ENCODE assay signal across 8 cellular contexts in the genomic region with DNA sequence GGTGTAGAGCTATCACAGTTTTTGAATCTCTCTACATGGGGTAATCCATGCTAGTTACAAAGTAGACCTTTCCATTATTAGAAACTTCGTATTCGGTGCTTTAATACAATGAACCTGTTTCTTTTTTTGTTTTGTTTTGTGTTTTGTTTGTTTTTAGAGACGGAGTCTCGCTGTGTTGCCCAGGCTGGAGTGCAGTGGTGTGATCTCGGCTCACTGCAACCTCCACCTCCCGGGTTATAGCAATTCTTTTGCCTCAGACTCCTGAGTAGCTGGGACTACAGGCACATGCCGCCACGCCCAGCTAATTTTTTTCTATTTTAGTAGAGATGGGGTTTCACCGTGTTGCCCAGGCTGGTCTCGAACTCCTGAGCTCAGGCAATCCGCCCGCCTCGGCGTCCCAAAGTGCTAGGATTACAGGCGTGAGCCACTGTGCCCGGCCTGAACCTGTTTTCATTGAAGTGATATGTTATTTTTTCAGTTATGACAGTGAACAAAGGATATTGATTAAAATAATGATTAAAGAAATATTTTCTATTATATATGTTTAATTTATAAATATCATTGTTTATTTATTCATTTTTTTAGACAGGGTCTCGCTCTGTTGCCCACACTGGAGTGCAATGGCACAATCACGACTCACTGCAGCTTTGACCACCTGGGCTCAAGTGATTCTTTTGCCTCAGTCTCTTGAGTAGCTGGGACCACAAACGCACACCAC. TPM values are rescaled to one million over a fixed set of nuclear protein-coding genes. Genes with fewer than 3 reads are reported as not detected.
DNase-seq lines count a peak whose midpoint lies in the region; ATAC-seq, FAIRE-seq and TF ChIP-seq lines count a peak whose summit lies in the region.
"Not testable (repeated sequence)": the region's sequence is repeated elsewhere in the genome, so short reads cannot be mapped to it uniquely, and the experiment has no call there.

No MANE protein-coding gene starts in this region.

- TF ChIP-seq POLR2A in K562 (conservative IDR thresholded peaks at IDR 0.05): not testable (repeated sequence)

- not testable (repeated sequence) for H3K9me3 ChIP-seq in BLaER1; HUES48 (ENCODE audit: control insufficient read depth, insufficient read depth, low read length); K562 (replicated peaks; ENCODE audit: control insufficient read depth, insufficient read depth, low read depth, low read length); naive thymus-derived CD4-positive, alpha-beta T cell (ENCODE audit: control insufficient read depth in 2 of 3, low read length in 3 of 3)

- not testable (repeated sequence) for H3K9ac ChIP-seq in BLaER1; HUES48 (ENCODE audit: low read depth, low read length); K562 (ENCODE audit: insufficient read depth in 1 of 2, low read depth in 2 of 2, low read length in 2 of 2)

- TF ChIP-seq RAD21 in K562 (CRISPR knock-in tag; conservative IDR thresholded peaks at IDR 0.05 in 1 of 2, IDR thresholded peaks at IDR 0.05 in 1 of 2): not testable (repeated sequence)

- CTCF ChIA-PET in K562 (lab: Yijun Ruan, JAX; ENCODE audit: low intra/inter-chr PET ratio): not testable (repeated sequence)
- CTCF ChIA-PET in naive thymus-derived CD4-positive, alpha-beta T cell (lab: Charles Lee): interaction anchor here (0.5 to 1.1 kb wide), 4 partner anchors 13 to 809 kb away, joined by 3 to 6 read pairs (median 3); no protein-coding TSS in a partner anchor

- not testable (repeated sequence) for TF ChIP-seq EP300 in K562 (IDR thresholded peaks at IDR 0.05; ENCODE audit: low read length)

- in situ Hi-C loops in K562 (cut with MboI): not testable (repeated sequence)

- not testable (repeated sequence) for TF ChIP-seq CTCF in K562 (IDR thresholded peaks at IDR 0.05 in 2 of 3, conservative IDR thresholded peaks at IDR 0.05 in 1 of 3; ENCODE audit: insufficient read depth in 2 of 3, low read depth in 1 of 3, low read length in 3 of 3); dorsolateral prefrontal cortex (IDR thresholded peaks at IDR 0.05 in 54 of 56, conservative IDR thresholded peaks at IDR 0.05 in 2 of 56; ENCODE audit: low read depth in 1 of 56, partially characterized antibody in 56 of 56); foreskin keratinocyte (conservative IDR thresholded peaks at IDR 0.05); type B pancreatic cell (conservative IDR thresholded peaks at IDR 0.05)

- peak overlapping the region; percentile 89; the same call in 1 of the 2 replicates for H3K4me2 ChIP-seq in BLaER1
- not testable (repeated sequence) for H3K4me2 ChIP-seq in K562 (ENCODE audit: insufficient read depth, low read length)

- H3K4me1 Mint-ChIP-seq in naive thymus-derived CD4-positive, alpha-beta T cell: peaks cover 31 to 73% (median 48%) of the 10 kb centered on the region in 7 donors
- not testable (repeated sequence) for H3K4me1 Mint-ChIP-seq in type B pancreatic cell (ENCODE audit: unreplicated experiment)

- not testable (repeated sequence) for ATAC-seq in K562; foreskin keratinocyte; naive thymus-derived CD4-positive, alpha-beta T cell

- peak overlapping the region; percentile 95; the same call in 1 of the 2 replicates for H2AFZ ChIP-seq in K562 (ENCODE audit: low read depth, low read length)

- not testable (repeated sequence) for H3K36me3 Mint-ChIP-seq in naive thymus-derived CD4-positive, alpha-beta T cell; type B pancreatic cell

- H3K27me3 Mint-ChIP-seq in naive thymus-derived CD4-positive, alpha-beta T cell; type B pancreatic cell: not testable (repeated sequence)

- H3K79me2 ChIP-seq in K562 (ENCODE audit: control insufficient read depth, insufficient read depth, low read length): peaks cover 20% of the 10 kb centered on the region; the same call in 2 of the 3 replicates

- not testable (repeated sequence) for BruUV-seq in K562 (replicated peaks; lab: Mats Ljungman, UMichigan)

- peak overlapping the region in 5 of 10 donors; percentile 19 to 81 (median 77) for H3K4me3 Mint-ChIP-seq in naive thymus-derived CD4-positive, alpha-beta T cell
- H3K4me3 Mint-ChIP-seq in type B pancreatic cell: not testable (repeated sequence)

- not testable (repeated sequence) for H3K9me1 ChIP-seq in K562 (ENCODE audit: control insufficient read depth, insufficient read depth, low read length)

- peaks cover 20% of the 10 kb centered on the region for H3K4me1 ChIP-seq in BLaER1
- H3K4me1 ChIP-seq in HUES48 (ENCODE audit: control insufficient read depth, insufficient read depth, low read length): peaks cover 25% of the 10 kb centered on the region
- H3K4me1 ChIP-seq in K562 (replicated peaks in 1 of 2; ENCODE audit: control insufficient read depth in 2 of 2, insufficient read depth in 2 of 2, low read length in 2 of 2): peaks cover 22 to 29% of the 10 kb centered on the region in 2 experiments; a peak in 4 of 5 replicates
- H3K4me1 ChIP-seq in foreskin keratinocyte: peaks cover 22% of the 10 kb centered on the region
- peaks cover 12 to 23% of the 10 kb centered on the region in 2 donors for H3K4me1 ChIP-seq in naive thymus-derived CD4-positive, alpha-beta T cell (ENCODE audit: control insufficient read depth in 2 of 2, insufficient read depth in 2 of 2, low read length in 2 of 2)

- FAIRE-seq in K562 (lab: Jason Lieb, UNC): not testable (repeated sequence)

- intact Hi-C loops in K562 (cut with micrococcal nuclease): loop anchor here (10.0 kb wide), 1 partner anchor 363 kb away; the partner anchor contains the start of gene CDKN1B
- intact Hi-C loops in dorsolateral prefrontal cortex (cut with DNase I): loop anchor here in 1 of 2 donors (10.0 kb wide), 1 partner anchor 363 kb away; the partner anchor contains the start of gene CDKN1B
- intact Hi-C loops in naive thymus-derived CD4-positive, alpha-beta T cell (cut with micrococcal nuclease): loop anchor here (10.0 kb wide), 2 partner anchors 753 to 1177 kb away; partner anchors contain the start of genes GSG1 (in 1 of the 2) and SMIM10L1 (in 1 of the 2)

- not testable (repeated sequence) for H3K4me3 ChIP-seq in BLaER1; HUES48 (ENCODE audit: low read depth, low read length); K562; naive thymus-derived CD4-positive, alpha-beta T cell (ENCODE audit: low read length); skin epidermis
- peak overlapping the region in 1 of 59 donors; percentile 11 for H3K4me3 ChIP-seq in dorsolateral prefrontal cortex

- DNase-seq in K562 (ENCODE audit: extremely low read depth in 1 of 4, low spot score in 3 of 4); dorsolateral prefrontal cortex; foreskin keratinocyte; naive thymus-derived CD4-positive, alpha-beta T cell; type B pancreatic cell (ENCODE audit: extremely low spot score, unreplicated experiment): not testable (repeated sequence)

- POLR2A ChIA-PET in K562 (lab: Yijun Ruan, JAX): interaction anchor here (1.1 kb wide), 1 partner anchor 15 kb away, joined by 3 read pairs; no protein-coding TSS in a partner anchor
- POLR2A ChIA-PET in naive thymus-derived CD4-positive, alpha-beta T cell (lab: Charles Lee): interaction anchor here (1.5 to 2.2 kb wide), 3 partner anchors 9 to 352 kb away, joined by 4 to 5 read pairs (median 5); no protein-coding TSS in a partner anchor

- not testable (repeated sequence) for H3K27ac ChIP-seq in BLaER1; K562 (ENCODE audit: extremely low read depth, low read depth, low read length)
- H3K27ac ChIP-seq in HUES48 (ENCODE audit: low read depth, low read length): peak overlapping the region; percentile 17
- peak overlapping the region in 49 of 59 donors; percentile 10 to 96 (median 89) for H3K27ac ChIP-seq in dorsolateral prefrontal cortex
- H3K27ac ChIP-seq in foreskin keratinocyte: peak overlapping the region; percentile 43
- H3K27ac ChIP-seq in naive thymus-derived CD4-positive, alpha-beta T cell (ENCODE audit: low read depth, low read length): peak overlapping the region; percentile 69
- H3K27ac ChIP-seq in skin epidermis: peak overlapping the region in 14 of 21 experiments; percentile 1 to 80 (median 55)

- H4K20me1 ChIP-seq in BLaER1; K562 (replicated peaks; ENCODE audit: control insufficient read depth, insufficient read depth, low read length): not testable (repeated sequence)

- 89% methylated on average over 13 of the region's 19 CpGs for WGBS in K562 (ENCODE audit: insufficient coverage, low coverage, missing lambda C conversion rate)

- H3K9me3 Mint-ChIP-seq in naive thymus-derived CD4-positive, alpha-beta T cell; type B pancreatic cell: not testable (repeated sequence)

- H3K27me3 ChIP-seq in BLaER1; K562 (ENCODE audit: control insufficient read depth in 2 of 2, insufficient read depth in 2 of 2, low read length in 2 of 2); dorsolateral prefrontal cortex; foreskin keratinocyte; naive thymus-derived CD4-positive, alpha-beta T cell (ENCODE audit: control insufficient read depth in 2 of 2, insufficient read depth in 2 of 2, low read length in 2 of 2): not testable (repeated sequence)
- peaks cover 10% of the 10 kb centered on the region for H3K27me3 ChIP-seq in HUES48 (ENCODE audit: control insufficient read depth, insufficient read depth, low read length)

- H3K36me3 ChIP-seq in BLaER1; HUES48 (ENCODE audit: control insufficient read depth, insufficient read depth, low read length); K562 (ENCODE audit: control insufficient read depth, insufficient read depth, low read length); naive thymus-derived CD4-positive, alpha-beta T cell (ENCODE audit: control insufficient read depth in 2 of 3, insufficient read depth in 3 of 3, low read length in 3 of 3): not testable (repeated sequence)

- peak overlapping the region in 7 of 9 donors; percentile 76 to 92 (median 86) for H3K27ac Mint-ChIP-seq in naive thymus-derived CD4-positive, alpha-beta T cell
- peak overlapping the region; percentile 73 for H3K27ac Mint-ChIP-seq in type B pancreatic cell

RNA-seq across cellular contexts. Expression of gene MANSC1, which starts 1.6 kb away (rescaled TPM):
- total RNA-seq in K562 (2011; cell fraction: chromatin; rRNA removed; ENCODE audit: low replicate concordance): 3.2 and 5.0 TPM in 2 replicates
- 2.4 and 3.5 TPM in 2 replicates for total RNA-seq in K562 (2011; cell fraction: nucleolus; rRNA removed)
- 4.5 and 6.0 TPM in 2 replicates for total RNA-seq in K562 (2011; cell fraction: nucleoplasm; rRNA removed)
- total RNA-seq in K562 (2014; rRNA removed): 0.91 and 3.3 TPM in 2 replicates
- 3.1 and 4.2 TPM in 2 replicates for total RNA-seq in K562 (2014; rRNA removed; fragmentation: Illumina TruSeq; extraction: Trizol)
- 4.5 and 4.7 TPM in 2 replicates for total RNA-seq in K562 (2015; rRNA removed; fragmentation: Illumina TruSeq; extraction: Trizol)
- total RNA-seq in K562 (2021): 4.9 and 5.7 TPM in 2 replicates
- 1.1 and 2.7 TPM in 2 replicates for polyA plus RNA-seq in K562 (2011; rRNA removed)
- polyA plus RNA-seq in K562 (2011; cell fraction: cytosol; rRNA removed): 1.6 and 2.4 TPM in 2 replicates
- polyA plus RNA-seq in K562 (2011; cell fraction: nucleus; rRNA removed): 0.56 and 0.57 TPM in 2 replicates
- polyA plus RNA-seq in K562 (2012): 4.5 and 9.5 TPM in 2 replicates
- 6.2 and 8.6 TPM in 2 replicates for polyA plus RNA-seq in K562 (2014; fragmentation: Illumina TruSeq; extraction: Trizol)
- 1 to 10 TPM in 1 of 2 experiments, under 1 TPM in 1; 0.76 to 1.4 TPM for polyA plus RNA-seq in K562 (2014; fragmentation: Nextera tagmentation; extraction: Ambion mirVana)
- polyA plus RNA-seq in K562 (2014; rRNA removed): 3.4 and 3.9 TPM in 2 replicates
- 1.8 and 2.4 TPM in 2 replicates for polyA minus RNA-seq in K562 (2011; rRNA and poly(A)+ RNA removed)
- 1.2 and 2.1 TPM in 2 replicates for polyA minus RNA-seq in K562 (2011; cell fraction: cytosol; rRNA and poly(A)+ RNA removed)
- polyA minus RNA-seq in K562 (2011; cell fraction: nucleus; rRNA and poly(A)+ RNA removed): 0.22 and 0.27 TPM in 2 replicates
- total RNA-seq in dorsolateral prefrontal cortex: 10 to 100 TPM; 12.0 to 32.4 (median 22.8) TPM
- 3.8 and 4.8 TPM in 2 replicates for total RNA-seq in foreskin keratinocyte
- 2.5 and 3.0 TPM in 2 replicates for polyA plus RNA-seq in foreskin keratinocyte
- 1 to 10 TPM in 1 of 5 experiments, under 1 TPM in 4; 0.60 to 1.3 (median 0.94) TPM for total RNA-seq in naive thymus-derived CD4-positive, alpha-beta T cell
- polyA plus RNA-seq in naive thymus-derived CD4-positive, alpha-beta T cell: 1 to 10 TPM; 4.2 TPM
- total RNA-seq in type B pancreatic cell (ENCODE audit: low replicate concordance): 16.8 and 77.1 TPM in 2 replicates

RNA-seq across cellular contexts. Expression of gene BORCS5, which starts 5.3 kb away (rescaled TPM):
- 20.7 and 32.7 TPM in 2 replicates for total RNA-seq in K562 (2011; cell fraction: chromatin; rRNA removed; ENCODE audit: low replicate concordance)
- total RNA-seq in K562 (2011; cell fraction: nucleolus; rRNA removed): 8.8 and 10.3 TPM in 2 replicates
- total RNA-seq in K562 (2011; cell fraction: nucleoplasm; rRNA removed): 15.6 and 19.1 TPM in 2 replicates
- 5.4 and 8.5 TPM in 2 replicates for total RNA-seq in K562 (2014; rRNA removed)
- total RNA-seq in K562 (2014; rRNA removed; fragmentation: Illumina TruSeq; extraction: Trizol): 4.1 and 4.3 TPM in 2 replicates
- 2.4 and 2.6 TPM in 2 replicates for total RNA-seq in K562 (2015; rRNA removed; fragmentation: Illumina TruSeq; extraction: Trizol)
- 12.4 TPM in 2 replicates for total RNA-seq in K562 (2021)
- polyA plus RNA-seq in K562 (2011; rRNA removed): 6.6 and 7.4 TPM in 2 replicates
- 5.9 and 8.6 TPM in 2 replicates for polyA plus RNA-seq in K562 (2011; cell fraction: cytosol; rRNA removed)
- polyA plus RNA-seq in K562 (2011; cell fraction: nucleus; rRNA removed): 7.1 and 10.6 TPM in 2 replicates
- 5.3 and 7.3 TPM in 2 replicates for polyA plus RNA-seq in K562 (2012)
- polyA plus RNA-seq in K562 (2014; fragmentation: Illumina TruSeq; extraction: Trizol): 9.2 and 10.0 TPM in 2 replicates
- under 1 TPM; 0.31 to 0.77 TPM for polyA plus RNA-seq in K562 (2014; fragmentation: Nextera tagmentation; extraction: Ambion mirVana)
- polyA plus RNA-seq in K562 (2014; rRNA removed): 8.9 and 11.1 TPM in 2 replicates
- 9.9 and 10.6 TPM in 2 replicates for polyA minus RNA-seq in K562 (2011; rRNA and poly(A)+ RNA removed)
- 11.0 and 11.2 TPM in 2 replicates for polyA minus RNA-seq in K562 (2011; cell fraction: cytosol; rRNA and poly(A)+ RNA removed)
- 7.1 and 12.2 TPM in 2 replicates for polyA minus RNA-seq in K562 (2011; cell fraction: nucleus; rRNA and poly(A)+ RNA removed)
- total RNA-seq in dorsolateral prefrontal cortex: 10 to 100 TPM; 30.7 to 69.8 (median 50.1) TPM
- 5.5 and 6.6 TPM in 2 replicates for total RNA-seq in foreskin keratinocyte
- polyA plus RNA-seq in foreskin keratinocyte: 6.8 and 10.1 TPM in 2 replicates
- 10 to 100 TPM; 15.3 to 28.2 (median 22.1) TPM for total RNA-seq in naive thymus-derived CD4-positive, alpha-beta T cell
- polyA plus RNA-seq in naive thymus-derived CD4-positive, alpha-beta T cell: 10 to 100 TPM in 1 of 2 donors, 1 to 10 TPM in 1; 8.4 to 15.6 TPM
- total RNA-seq in type B pancreatic cell (ENCODE audit: low replicate concordance): 14.4 and 20.1 TPM in 2 replicates
